Comparison of ENCODE assay signal across 8 cellular contexts in the genomic region with DNA sequence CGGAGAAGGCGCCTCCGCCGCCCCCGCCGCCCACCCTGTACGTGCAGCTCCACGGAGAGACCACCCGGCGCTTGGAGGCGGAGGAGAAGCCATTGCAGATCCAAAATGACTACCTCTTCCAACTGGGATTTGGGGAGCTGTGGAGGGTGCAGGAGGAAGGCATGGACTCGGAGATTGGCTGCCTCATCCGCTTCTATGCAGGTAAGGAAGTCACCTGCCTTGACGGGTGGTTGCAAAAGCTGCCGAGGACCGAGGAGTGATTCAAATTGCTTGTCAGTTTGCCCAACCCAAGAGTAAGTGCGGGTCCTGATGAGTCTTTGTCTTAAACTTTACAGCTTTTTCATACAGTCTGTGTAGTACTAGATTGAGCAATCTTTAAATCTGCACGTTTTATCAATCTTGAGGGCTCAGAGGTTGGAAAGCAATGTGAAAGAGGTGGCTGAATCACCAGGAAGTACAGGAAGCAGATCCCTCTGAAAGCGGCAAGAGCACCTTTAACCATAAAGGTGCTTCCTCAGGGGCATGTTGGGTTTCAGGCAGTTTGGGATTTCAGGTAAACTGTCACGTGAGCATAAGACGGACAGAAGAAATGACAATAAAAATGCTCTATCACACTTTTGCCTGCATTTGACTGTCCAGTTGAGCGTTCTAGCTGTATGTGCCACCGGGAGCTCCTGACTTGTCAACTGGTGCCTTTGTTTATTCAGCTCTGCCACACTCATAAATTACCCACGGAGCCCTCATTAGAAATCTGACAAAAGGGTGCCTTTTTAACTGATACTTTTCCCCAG. TPM values are rescaled to one million over a fixed set of nuclear protein-coding genes. Genes with fewer than 3 reads are reported as not detected.
DNase-seq lines count a peak whose midpoint lies in the region; ATAC-seq and TF ChIP-seq lines count a peak whose summit lies in the region.

No MANE protein-coding gene starts in this region.

- no peaks in the 10 kb centered on the region for H4K20me1 ChIP-seq in DND-41 (ENCODE audit: insufficient read depth, low read length)

- no peak for TF ChIP-seq POLR2A in gastrocnemius medialis (IDR thresholded peaks at IDR 0.05)

- H3K4me2 ChIP-seq in DND-41 (ENCODE audit: insufficient read depth, low read length) = peak overlapping the region; percentile 93

- peak overlapping the region; percentile 74 to 90 (median 89) for H3K4me3 Mint-ChIP-seq in T-cell

- POLR2A ChIA-PET in T-cell (lab: Charles Lee) = interaction anchor here in 1 of 2 donors (0.8 kb wide), 1 partner anchor 634 kb away, joined by 4 read pairs; no protein-coding TSS in a partner anchor

- H3K4me1 Mint-ChIP-seq in T-cell = peaks cover 33 to 43% (median 43%) of the 10 kb centered on the region in 3 donors

- H3K27me3 Mint-ChIP-seq in T-cell = no peaks in the 10 kb centered on the region

- ATAC-seq in DND-41 (ENCODE audit: insufficient read depth, low read depth) (no peak), T-cell (replicated peaks in 1 of 4) (peak in 1 of 4 experiments; percentile 14), gastrocnemius medialis (no peak), sciatic nerve (no peak), HG03095 (IDR thresholded peaks at IDR 0.05; ENCODE audit: unreplicated experiment) (no peak)

- no peak for TF ChIP-seq CTCF in DND-41 (IDR thresholded peaks at IDR 0.05; ENCODE audit: borderline replicate concordance, extremely low read depth, low read length, poor library complexity, severe bottlenecking)
- TF ChIP-seq CTCF in astrocyte of the cerebellum (IDR thresholded peaks at IDR 0.05; ENCODE audit: low read depth, low read length, missing control alignments) = no peak
- TF ChIP-seq CTCF in gastrocnemius medialis (IDR thresholded peaks at IDR 0.05 in 4 of 5, conservative IDR thresholded peaks at IDR 0.05 in 1 of 5) = no peak

- peaks cover 53% of the 10 kb centered on the region for H3K4me1 ChIP-seq in DND-41 (ENCODE audit: insufficient read depth, low read length)
- H3K4me1 ChIP-seq in gastrocnemius medialis = peaks cover 36 to 41% of the 10 kb centered on the region in 2 donors

- intact Hi-C loops in gastrocnemius medialis (cut with DNase I; ENCODE audit: low total_unique reads) (loop anchor here (5.0 kb wide), 2 partner anchors 65 to 385 kb away; no protein-coding TSS in a partner anchor), sciatic nerve (cut with DNase I) (no loop called here)

- H3K27me3 ChIP-seq in DND-41 (ENCODE audit: insufficient read depth, low read length, poor library complexity) (no peaks in the 10 kb centered on the region), MG63 (no peaks in the 10 kb centered on the region), gastrocnemius medialis (no peaks in the 10 kb centered on the region)

- CTCF ChIA-PET in T-cell (lab: Charles Lee) = interaction anchor here (0.6 to 1.1 kb wide), 5 partner anchors 39 to 265 kb away, joined by 3 to 9 read pairs (median 4); no protein-coding TSS in a partner anchor

- H3K79me2 ChIP-seq in DND-41 (ENCODE audit: insufficient read depth, low read length) = peaks cover 13% of the 10 kb centered on the region

- peak overlapping the region; percentile 40 to 69 for H3K27ac Mint-ChIP-seq in T-cell

- no peak for DNase-seq in DND-41
- peak; percentile 23 for DNase-seq in MG63
- DNase-seq in T-cell = peak in 33 of 34 experiments; percentile 6 to 57 (median 41)
- DNase-seq in astrocyte of the cerebellum (ENCODE audit: low read depth) = no peak
- DNase-seq in gastrocnemius medialis = peak in 1 of 2 donors; percentile 35
- DNase-seq in sciatic nerve (ENCODE audit: low spot score) = no peak

- H3K36me3 ChIP-seq in DND-41 (ENCODE audit: insufficient read depth, low read length) (no peaks in the 10 kb centered on the region), MG63 (peaks cover 7% of the 10 kb centered on the region; the same call in 1 of the 2 replicates), gastrocnemius medialis (no peaks in the 10 kb centered on the region)

- peak overlapping the region; percentile 53 for H2AFZ ChIP-seq in DND-41 (ENCODE audit: low read depth, low read length)

- H3K27ac ChIP-seq in DND-41 (ENCODE audit: low read length) (peak overlapping the region; percentile 8; the same call in 1 of the 2 replicates), gastrocnemius medialis (peak overlapping the region; percentile 59 to 93 (median 76))

- H3K36me3 Mint-ChIP-seq in T-cell = no peaks in the 10 kb centered on the region

- in situ Hi-C loops in astrocyte of the cerebellum (cut with HindIII; ENCODE audit: low sequenced_read_pairs) = no loop called here
- in situ Hi-C loops in gastrocnemius medialis (cut with MboI; ENCODE audit: low sequenced_read_pairs in 4 of 4) = loop anchor here (10.0 to 25.0 kb wide), 6 partner anchors 268 to 720 kb away; partner anchors contain the start of genes PIGN (in 1 of the 4), RELCH (in 1 of the 4) and VPS4B (in 1 of the 4)

- H3K9me3 Mint-ChIP-seq in T-cell = no peaks in the 10 kb centered on the region

- H3K9me3 ChIP-seq in DND-41 (ENCODE audit: insufficient read depth, low read length, severe bottlenecking) = no peaks in the 10 kb centered on the region
- H3K9me3 ChIP-seq in MG63 = no peaks in the 10 kb centered on the region
- no peaks in the 10 kb centered on the region for H3K9me3 ChIP-seq in gastrocnemius medialis

- H3K4me3 ChIP-seq in DND-41 (ENCODE audit: low read depth in 1 of 2, low read length in 2 of 2) (peak overlapping the region; percentile 14 to 74; a peak in 3 of 4 replicates), MG63 (peak overlapping the region; percentile 58), astrocyte of the cerebellum (ENCODE audit: low read depth, low read length) (peak overlapping the region; percentile 50), iPS-11a (ENCODE audit: low read depth, low read length) (peak overlapping the region; percentile 69), gastrocnemius medialis (peak overlapping the region; percentile 69 to 82 (median 72))

- H3K9ac ChIP-seq in DND-41 (ENCODE audit: low read depth, low read length) = peak overlapping the region; percentile 35

RNA-seq across cellular contexts. Expression of gene PHLPP1, which starts 1.9 kb away (rescaled TPM):
- 5.4 and 6.6 TPM in 2 replicates for total RNA-seq in MG63 (2014; rRNA removed; shearing (Covaris generic); ENCODE audit: low replicate concordance)
- total RNA-seq in T-cell (10 to 100 TPM in 1 of 5 donors, 1 to 10 TPM in 4; 6.9 to 11.5 (median 7.4) TPM), gastrocnemius medialis (1 to 10 TPM; 5.5 to 9.7 (median 8.0) TPM), sciatic nerve (23.8 TPM)

Comparison
In these comparisons a context has a peak if more than half of its experiments do, and no peak if none do; other contexts are left out.
1. DNase-seq: peak in MG63 (single experiment) and T-cell (33 of 34); none in DND-41 (single experiment), astrocyte of the cerebellum (single experiment) and sciatic nerve (single experiment).
2. Peak in every context shown above with its lines, with median percentiles within 50 percentile points of each other: H3K4me3 ChIP-seq.